In genomic region chr10:102231357-102232318, GRCh38 we compare ENCODE assay signal across 8 cellular contexts. TPM values are rescaled to one million over a fixed set of nuclear protein-coding genes. Genes with fewer than 3 reads are reported as not detected.
A peak's percentile ranks its signal among the peaks of the same experiment; 100 is the strongest.
DNase-seq lines count a peak whose midpoint lies in the region; ATAC-seq and TF ChIP-seq lines count a peak whose summit lies in the region.

No MANE protein-coding gene starts in this region.

- TF ChIP-seq CTCF in SU-DHL-6 (IDR thresholded peaks at IDR 0.05; ENCODE audit: insufficient read depth, low read length, poor library complexity, severe bottlenecking) (peak; percentile 69), adrenal gland (IDR thresholded peaks at IDR 0.05) (peak; percentile 59 to 74 (median 64))

- ATAC-seq in GM21529 (IDR thresholded peaks at IDR 0.05; ENCODE audit: unreplicated experiment) = no peak

- H3K4me3 ChIP-seq in SU-DHL-6 (ENCODE audit: insufficient read depth, low read length, poor library complexity, severe bottlenecking) (no peak overlapping the region), adrenal gland (peak overlapping the region in 2 of 4 donors; percentile 24 to 72), iPS-18a (ENCODE audit: low read length) (peak overlapping the region; percentile 52)

- no peaks in the 10 kb centered on the region for H4K20me1 ChIP-seq in SU-DHL-6 (ENCODE audit: low read depth, low read length)

- H3K36me3 ChIP-seq in SU-DHL-6 (ENCODE audit: low read length) = no peaks in the 10 kb centered on the region
- no peaks in the 10 kb centered on the region for H3K36me3 ChIP-seq in adrenal gland (replicated peaks in 1 of 2)
- no peaks in the 10 kb centered on the region for H3K36me3 ChIP-seq in iPS-18a (ENCODE audit: control insufficient read depth, low read depth, low read length)

- no peaks in the 10 kb centered on the region for H3F3A ChIP-seq in SU-DHL-6 (ENCODE audit: insufficient read depth)

- H3K27me3 ChIP-seq in SU-DHL-6 (ENCODE audit: low read length) (no peaks in the 10 kb centered on the region), adrenal gland (peaks cover 14% of the 10 kb centered on the region), iPS-18a (ENCODE audit: control insufficient read depth, insufficient read depth, low read length) (peaks cover 98% of the 10 kb centered on the region)

- H3K9me2 ChIP-seq in SU-DHL-6 (replicated peaks; ENCODE audit: insufficient read depth, low read length) = no peaks in the 10 kb centered on the region

- H2AFZ ChIP-seq in SU-DHL-6 (ENCODE audit: low read depth, low read length, severe bottlenecking) = no peak overlapping the region

- H3K9me3 ChIP-seq in SU-DHL-6 (ENCODE audit: insufficient read depth, low read length) (no peaks in the 10 kb centered on the region), adrenal gland (replicated peaks in 1 of 3) (no peaks in the 10 kb centered on the region), iPS-18a (ENCODE audit: control insufficient read depth, low read depth, low read length) (no peaks in the 10 kb centered on the region)

- intact Hi-C loops in adrenal gland (cut with DNase I) = loop anchor here (2.0 to 5.0 kb wide), 3 partner anchors 115 to 171 kb away; no protein-coding TSS in a partner anchor

- DNase-seq in AML-193 (lab: John Stamatoyannopoulos, UW) (peak; percentile 11 to 31), HK-2 (ENCODE audit: unreplicated experiment) (peak; percentile 90), adrenal gland (peak in 6 of 7 donors; percentile 40 to 72 (median 60)), NCI-H2029 treated with DMSO at 0.1 percent for 48 hours (lab: John Stamatoyannopoulos, UW) (no peak)
- DNase-seq in stimulated activated CD4-positive, alpha-beta T cell treated with anti-CD3 and anti-CD28 coated beads, Interleukin-2, amount 100 ng/mL, for 24 hours = peak; percentile 79 to 84

- WGBS in adrenal gland, 4 donors = 14 to 37% (median 23%) methylated on average over 23 to 76 of the region's 76 CpGs

- no peak overlapping the region for H3K4me2 ChIP-seq in SU-DHL-6 (ENCODE audit: low read depth, low read length, poor library complexity, severe bottlenecking)

- no peaks in the 10 kb centered on the region for H3K79me2 ChIP-seq in SU-DHL-6 (ENCODE audit: insufficient read depth, low read length)

- peaks cover 21% of the 10 kb centered on the region in 2 donors for H3K4me1 ChIP-seq in adrenal gland (replicated peaks in 1 of 2)
- peaks cover 4% of the 10 kb centered on the region for H3K4me1 ChIP-seq in iPS-18a (ENCODE audit: control insufficient read depth, low read depth, low read length)

- H3K9ac ChIP-seq in SU-DHL-6 (ENCODE audit: low read length) = no peak overlapping the region
- H3K9ac ChIP-seq in iPS-18a (ENCODE audit: low read length) = no peak overlapping the region

- H3K27ac ChIP-seq in SU-DHL-6 (ENCODE audit: low read depth, low read length) (no peak overlapping the region), adrenal gland (no peak overlapping the region), iPS-18a (ENCODE audit: low read length) (no peak overlapping the region)

- no peak for TF ChIP-seq POLR2A in adrenal gland (IDR thresholded peaks at IDR 0.05)

RNA-seq across cellular contexts. Expression of gene ELOVL3, which starts 5.5 kb away (rescaled TPM):
- total RNA-seq in adrenal gland = 1 to 10 TPM in 2 of 8 donors, under 1 TPM in 5, not detected in 1; 0.35 to 1.9 (median 0.61) TPM
- 1 to 10 TPM in 2 of 3 donors, not detected in 1; 1.1 to 2.4 TPM for polyA plus RNA-seq in adrenal gland

RNA-seq across cellular contexts. Expression of gene PITX3, which starts 9.7 kb away (rescaled TPM):
- 1 to 10 TPM in 1 of 8 donors, under 1 TPM in 1, not detected in 6; 0.69 to 5.2 TPM for total RNA-seq in adrenal gland
- not detected for polyA plus RNA-seq in adrenal gland

RNA-seq across cellular contexts. Expression of gene GBF1, which starts 13.7 kb away (rescaled TPM):
- 10 to 100 TPM; 35.4 to 46.1 (median 41.2) TPM for total RNA-seq in adrenal gland
- 10 to 100 TPM; 16.4 to 35.1 (median 20.6) TPM for polyA plus RNA-seq in adrenal gland
